In genomic region chr9:35538361-35539234, GRCh38 we compare ENCODE assay signal across 8 cellular contexts. TPM values are rescaled to one million over a fixed set of nuclear protein-coding genes. Genes with fewer than 3 reads are reported as not detected.
DNase-seq lines count a peak whose midpoint lies in the region; TF ChIP-seq lines count a peak whose summit lies in the region.

No MANE protein-coding gene starts in this region.

- peaks cover 22 to 71% (median 39%) of the 10 kb centered on the region in 4 donors for H3K4me1 ChIP-seq in stomach

- DNase-seq in M059J (ENCODE audit: low read depth) = peak; percentile 35
- peak; percentile 58 for DNase-seq in dedifferentiated amniotic fluid mesenchymal stem cell (ENCODE audit: extremely low spot score)
- peak; percentile 35 for DNase-seq in stomach
- no peak for DNase-seq in activated T-cell treated with anti-CD3 and anti-CD28 coated beads for 4 hours
- DNase-seq in NCI-H524 (lab: John Stamatoyannopoulos, UW) = no peak
- no peak for DNase-seq in GM19240 (ENCODE audit: insufficient read length, low spot score)
- no peak for DNase-seq in NCI-H1930 (lab: John Stamatoyannopoulos, UW)

- TF ChIP-seq EP300 in stomach (IDR thresholded peaks at IDR 0.05) = no peak

- H3K9me3 ChIP-seq in stomach = no peaks in the 10 kb centered on the region

- no peaks in the 10 kb centered on the region for H3K36me3 ChIP-seq in stomach

- no peak for TF ChIP-seq POLR2A in stomach (IDR thresholded peaks at IDR 0.05)

- H3K4me3 ChIP-seq in stomach = peak overlapping the region; percentile 25 to 38 (median 34)

- H3K27ac ChIP-seq in layer of hippocampus (ENCODE audit: low read depth, low read length) = peak overlapping the region; percentile 88
- peak overlapping the region; percentile 82 to 88 (median 87) for H3K27ac ChIP-seq in stomach

- TF ChIP-seq CTCF in stomach (IDR thresholded peaks at IDR 0.05) = no peak

- no peaks in the 10 kb centered on the region for H3K27me3 ChIP-seq in layer of hippocampus (ENCODE audit: control insufficient read depth, insufficient read depth, low read length)
- no peaks in the 10 kb centered on the region for H3K27me3 ChIP-seq in stomach

- WGBS in stomach, 5 donors = 22 to 50% (median 35%) methylated on average over 18 of the region's 18 CpGs

- intact Hi-C loops in stomach (cut with DNase I; ENCODE audit: low total_unique reads) = no loop called here

RNA-seq across cellular contexts. Expression of gene RUSC2, which starts 48.7 kb away (rescaled TPM):
- 11.5 and 24.3 TPM in 2 replicates for total RNA-seq in M059J (2014; rRNA removed; shearing (Covaris generic))
- 10 to 100 TPM in 2 of 5 donors, 1 to 10 TPM in 3; 3.8 to 34.8 (median 9.9) TPM for total RNA-seq in stomach
- 1 to 10 TPM; 3.4 to 6.6 (median 6.5) TPM for polyA plus RNA-seq in stomach

Comparison
In these comparisons a context has a peak if more than half of its experiments do, and no peak if none do; other contexts are left out.
1. DNase-seq: peak in M059J (single experiment), dedifferentiated amniotic fluid mesenchymal stem cell (single experiment) and stomach (single experiment); none in activated T-cell treated with anti-CD3 and anti-CD28 coated beads for 4 hours (single experiment), NCI-H524 (0 of 2), GM19240 (single experiment) and NCI-H1930 (0 of 2).